Comparison of ENCODE assay signal across 10 cellular contexts in the genomic region with DNA sequence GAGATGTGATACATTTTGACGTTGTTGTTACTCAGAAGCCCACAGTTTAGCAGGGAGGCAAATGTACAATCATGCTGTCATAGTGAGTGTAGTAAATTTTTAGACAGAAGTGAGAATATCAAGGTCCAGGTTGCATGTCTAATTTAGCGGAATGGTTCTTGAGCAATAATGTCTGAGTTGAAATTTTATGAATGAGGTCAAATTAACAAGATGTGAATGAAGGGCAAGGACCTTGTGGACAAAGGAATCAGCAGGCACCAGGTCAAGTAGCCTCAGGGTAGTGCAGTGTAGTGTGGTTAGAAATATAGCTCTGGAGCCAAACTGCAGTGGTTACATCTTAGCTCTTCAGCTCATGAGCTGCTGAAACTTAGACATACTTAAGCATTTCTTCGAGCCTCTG. TPM values are rescaled to one million over a fixed set of nuclear protein-coding genes. Genes with fewer than 3 reads are reported as not detected.
DNase-seq lines count a peak whose midpoint lies in the region; ATAC-seq and TF ChIP-seq lines count a peak whose summit lies in the region.
"Had no signal": no experiment of that assay in that cellular context is flagged by ENCODE, and none has a peak within 500 bp of the region (broad histone marks: within the 10 kb centered on the region; RNA-seq: fewer than 3 reads in every experiment).

No MANE protein-coding gene starts in this region.

- H3K9me3 ChIP-seq in breast epithelium (no peaks in the 10 kb centered on the region), T-helper 17 cell (ENCODE audit: control insufficient read depth, low read length, poor library complexity, severe bottlenecking) (no peaks in the 10 kb centered on the region), stomach (no peaks in the 10 kb centered on the region)

- H3K27ac ChIP-seq in breast epithelium = no peak overlapping the region
- peak overlapping the region in 3 of 5 donors; percentile 19 to 61 (median 23) for H3K27ac ChIP-seq in stomach
- H3K27ac ChIP-seq: parathyroid adenoma had no signal

- H3K27me3 Mint-ChIP-seq in MCF 10A (ENCODE audit: insufficient read depth, unreplicated experiment) = no peaks in the 10 kb centered on the region
- H3K27me3 Mint-ChIP-seq in T-helper 17 cell = no peaks in the 10 kb centered on the region

- intact Hi-C loops in MCF 10A (cut with micrococcal nuclease) (no loop called here), breast epithelium (cut with DNase I; ENCODE audit: low total_unique reads) (no loop called here), stomach (cut with DNase I; ENCODE audit: low total_unique reads) (no loop called here)

- BruUV-seq in MCF 10A (replicated peaks; lab: Mats Ljungman, UMichigan) = no TSS peak

- H3K36me3 Mint-ChIP-seq in MCF 10A (ENCODE audit: insufficient read depth, unreplicated experiment) (peaks cover 5% of the 10 kb centered on the region), T-helper 17 cell (ENCODE audit: low read depth) (no peaks in the 10 kb centered on the region)

- H3K4me3 Mint-ChIP-seq in MCF 10A (ENCODE audit: unreplicated experiment) = no peak overlapping the region
- H3K4me3 Mint-ChIP-seq in T-helper 17 cell = no peak overlapping the region

- H3K4me3 ChIP-seq in breast epithelium = no peak overlapping the region
- H3K4me3 ChIP-seq in fibroblast of mammary gland (ENCODE audit: control insufficient read depth, low read depth, low read length) = no peak overlapping the region
- H3K4me3 ChIP-seq in stomach = no peak overlapping the region

- POLR2A ChIA-PET in MCF 10A (lab: Yijun Ruan, JAX) = interaction anchor here (0.9 to 2.0 kb wide), 2 partner anchors 13 to 107 kb away, joined by 4 to 9 read pairs; no protein-coding TSS in a partner anchor

- TF ChIP-seq CTCF in MCF 10A (IDR thresholded peaks at IDR 0.05; ENCODE audit: unreplicated experiment) = no peak
- no peak for TF ChIP-seq CTCF in breast epithelium (IDR thresholded peaks at IDR 0.05)
- no peak for TF ChIP-seq CTCF in fibroblast of mammary gland (conservative IDR thresholded peaks at IDR 0.05; ENCODE audit: control insufficient read depth, insufficient read depth, low read depth, low read length)
- TF ChIP-seq CTCF in stomach (IDR thresholded peaks at IDR 0.05) = no peak

- DNase-seq in MCF 10A (ENCODE audit: unreplicated experiment) (peak; percentile 48), breast epithelium (ENCODE audit: low spot score in 2 of 2) (no peak), T-helper 17 cell (no peak), fibroblast of mammary gland (ENCODE audit: low read depth) (peak; percentile 40), stomach (no peak), dermis blood vessel endothelial cell (no peak)
- no peak for DNase-seq in central memory CD4-positive, alpha-beta T cell
- DNase-seq: CD8-positive, alpha-beta T cell had no signal

- 52 to 80% (median 67%) methylated on average over 3 of the region's 3 CpGs for WGBS in stomach, 5 donors

- CTCF ChIA-PET in MCF 10A (lab: Yijun Ruan, JAX) = interaction anchor here (0.6 to 2.8 kb wide), 4 partner anchors 12 to 227 kb away, joined by 4 to 20 read pairs (median 6); no protein-coding TSS in a partner anchor

- peak overlapping the region; percentile 16 for H3K27ac Mint-ChIP-seq in MCF 10A (ENCODE audit: low read depth, unreplicated experiment)
- H3K27ac Mint-ChIP-seq in T-helper 17 cell = peak overlapping the region; percentile 64

- H3K9me3 Mint-ChIP-seq in MCF 10A (ENCODE audit: unreplicated experiment) = no peaks in the 10 kb centered on the region

- ATAC-seq in T-helper 17 cell = no peak
- ATAC-seq in GM18858 (IDR thresholded peaks at IDR 0.05; ENCODE audit: unreplicated experiment) = no peak
- ATAC-seq: CD8-positive, alpha-beta T cell had no signal

- H3K4me1 ChIP-seq in breast epithelium (no peaks in the 10 kb centered on the region), stomach (peaks cover 15 to 57% (median 21%) of the 10 kb centered on the region in 4 donors)
- H3K4me1 ChIP-seq: parathyroid adenoma had no signal

- H3K36me3 ChIP-seq in breast epithelium = no peaks in the 10 kb centered on the region
- no peaks in the 10 kb centered on the region for H3K36me3 ChIP-seq in stomach

- TF ChIP-seq EP300 in stomach (IDR thresholded peaks at IDR 0.05) = no peak

- TF ChIP-seq POLR2A in breast epithelium (IDR thresholded peaks at IDR 0.05) (no peak), stomach (IDR thresholded peaks at IDR 0.05) (no peak)

- H3K27me3 ChIP-seq in breast epithelium = no peaks in the 10 kb centered on the region
- H3K27me3 ChIP-seq in stomach = no peaks in the 10 kb centered on the region

- H3K4me1 Mint-ChIP-seq in MCF 10A (ENCODE audit: insufficient read depth, unreplicated experiment) (peaks cover 40% of the 10 kb centered on the region), T-helper 17 cell (peaks cover 31% of the 10 kb centered on the region)

RNA-seq across cellular contexts. Expression of a gene that starts 36.2 kb away (rescaled TPM):
- total RNA-seq in MCF 10A (2022) (not detected in 2 replicates), breast epithelium (1 to 10 TPM; 2.6 to 9.8 (median 4.7) TPM), T-helper 17 cell (10 to 100 TPM; 45.7 to 47.6 TPM), stomach (10 to 100 TPM in 1 of 5 donors, 1 to 10 TPM in 2, not detected in 2; 5.3 to 14.0 (median 5.8) TPM), dermis blood vessel endothelial cell (not detected in 2 replicates)
- 1 to 10 TPM in 1 of 3 donors, under 1 TPM in 2; 0.40 to 1.1 (median 0.81) TPM for polyA plus RNA-seq in stomach

Comparison
In these comparisons a context has a peak if more than half of its experiments do, and no peak if none do; other contexts are left out.
1. DNase-seq: peak in MCF 10A (single experiment) and fibroblast of mammary gland (single experiment); none in breast epithelium (0 of 2), T-helper 17 cell (0 of 3), stomach (single experiment), dermis blood vessel endothelial cell (single experiment) and central memory CD4-positive, alpha-beta T cell (single experiment).
2. H3K27ac ChIP-seq: peak in stomach (3 of 5); none in breast epithelium (0 of 2).